Comparison of ENCODE assay signal across 13 cellular contexts in the genomic region with DNA sequence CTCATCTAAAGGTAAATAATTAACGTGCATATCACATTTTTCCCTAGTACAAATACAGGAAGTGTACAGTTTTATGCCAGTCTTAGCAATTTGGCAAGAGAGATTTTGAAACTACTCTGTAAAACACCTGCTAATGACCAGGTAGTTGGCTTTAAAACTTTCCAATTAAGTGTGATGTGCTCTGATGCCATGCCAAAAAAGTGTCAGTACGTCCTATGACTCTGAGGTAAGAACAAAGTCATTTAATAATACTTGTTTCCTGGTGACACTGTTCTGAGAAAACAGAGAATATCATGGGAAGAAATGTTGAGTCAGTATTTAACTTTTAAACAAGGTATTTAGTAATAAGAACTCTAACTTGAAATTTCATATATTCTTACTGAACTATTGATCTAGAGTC. TPM values are rescaled to one million over a fixed set of nuclear protein-coding genes. Genes with fewer than 3 reads are reported as not detected.
A peak's percentile ranks its signal among the peaks of the same experiment; 100 is the strongest.
DNase-seq lines count a peak whose midpoint lies in the region; ATAC-seq and TF ChIP-seq lines count a peak whose summit lies in the region.
"Had no signal": no experiment of that assay in that cellular context is flagged by ENCODE, and none has a peak within 500 bp of the region (broad histone marks: within the 10 kb centered on the region; RNA-seq: fewer than 3 reads in every experiment).

No MANE protein-coding gene starts in this region.

- intact Hi-C loops in adrenal gland (cut with DNase I): no loop called here

- H3K36me3 ChIP-seq in lung (ENCODE audit: control insufficient read depth in 2 of 2, insufficient read depth in 2 of 2, low read length in 2 of 2): no peaks in the 10 kb centered on the region
- H3K36me3 ChIP-seq in adrenal gland (replicated peaks in 1 of 2): no peaks in the 10 kb centered on the region
- H3K36me3 ChIP-seq: spleen had no signal

- peak; percentile 49 for ATAC-seq in GM18868 (IDR thresholded peaks at IDR 0.05; ENCODE audit: unreplicated experiment)
- peak; percentile 36 for ATAC-seq in HG03045 (IDR thresholded peaks at IDR 0.05; ENCODE audit: unreplicated experiment)
- peak; percentile 69 for ATAC-seq in activated T-helper 17 cell treated with anti-CD3 and anti-CD28 coated beads, Interleukin-2, amount 50 U/mL, for 72 hours (replicated peaks)
- ATAC-seq in lung (ENCODE audit: insufficient read depth, low FRiP score): no peak

- H3K36me3 Mint-ChIP-seq in activated T-helper 17 cell treated with anti-CD3 and anti-CD28 coated beads, Interleukin-2, amount 50 U/mL, for 72 hours (ENCODE audit: low read depth): peaks cover 14% of the 10 kb centered on the region

- 9 to 16% methylated on average over 2 of the region's 2 CpGs for WGBS in lung, 2 donors
- WGBS in adrenal gland, 4 donors: 31 to 41% (median 35%) methylated on average over 2 of the region's 2 CpGs

- peak; percentile 50 for DNase-seq in lung (ENCODE audit: low spot score)
- DNase-seq in stimulated activated CD4-positive, alpha-beta T cell treated with anti-CD3 and anti-CD28 coated beads, Interleukin-1b, Interleukin-23, amount 100 ng/mL, for 48 hours: no peak
- no peak for DNase-seq in T1000 (lab: John Stamatoyannopoulos, UW)
- DNase-seq in adrenal gland: no peak
- DNase-seq in germinal center (ENCODE audit: low spot score): no peak
- DNase-seq: amniotic stem cell; NK-92 treated with Interleukin-12 subunit alpha and Interleukin-12 subunit beta, amount 100 ng/mL, for 24 hours; spleen had no signal

- H3K4me3 ChIP-seq in lung: no peak overlapping the region
- H3K4me3 ChIP-seq in adrenal gland: no peak overlapping the region
- H3K4me3 ChIP-seq: spleen had no signal

- TF ChIP-seq CTCF in lung (IDR thresholded peaks at IDR 0.05; ENCODE audit: control extremely low read depth, extremely low read depth): no peak
- TF ChIP-seq CTCF in adrenal gland (IDR thresholded peaks at IDR 0.05): no peak

- peaks cover 0 to 7% of the 10 kb centered on the region in 2 donors for H3K4me1 ChIP-seq in lung (ENCODE audit: control insufficient read depth in 2 of 2, insufficient read depth in 2 of 2, low read length in 2 of 2)
- H3K4me1 ChIP-seq in adrenal gland (replicated peaks in 1 of 2): peaks cover 10 to 39% of the 10 kb centered on the region in 2 donors

- H3K27ac Mint-ChIP-seq in activated T-helper 17 cell treated with anti-CD3 and anti-CD28 coated beads, Interleukin-2, amount 50 U/mL, for 72 hours: peak overlapping the region; percentile 17
- H3K27ac Mint-ChIP-seq: memory B cell; stimulated activated naive CD8-positive, alpha-beta T cell treated with anti-CD3 and anti-CD28 coated beads, Interleukin-15, Interleukin-2, amounts not matched to agents 100 ng/mL and 50 ng/mL, for 24 hours had no signal

- no peaks in the 10 kb centered on the region for H3K9me3 ChIP-seq in lung (ENCODE audit: control insufficient read depth in 2 of 2, insufficient read depth in 1 of 2, low read length in 1 of 2)
- H3K9me3 ChIP-seq in adrenal gland (replicated peaks in 1 of 3): no peaks in the 10 kb centered on the region
- H3K9me3 ChIP-seq: spleen had no signal

- H3K4me1 Mint-ChIP-seq in activated T-helper 17 cell treated with anti-CD3 and anti-CD28 coated beads, Interleukin-2, amount 50 U/mL, for 72 hours: peaks cover 35% of the 10 kb centered on the region

- H3K27me3 ChIP-seq in lung (ENCODE audit: control insufficient read depth, insufficient read depth): no peaks in the 10 kb centered on the region
- no peaks in the 10 kb centered on the region for H3K27me3 ChIP-seq in adrenal gland
- H3K27me3 ChIP-seq: spleen had no signal

- H3K9me3 Mint-ChIP-seq in activated T-helper 17 cell treated with anti-CD3 and anti-CD28 coated beads, Interleukin-2, amount 50 U/mL, for 72 hours: no peaks in the 10 kb centered on the region
- H3K9me3 Mint-ChIP-seq: memory B cell; stimulated activated naive CD8-positive, alpha-beta T cell treated with anti-CD3 and anti-CD28 coated beads, Interleukin-15, Interleukin-2, amounts not matched to agents 100 ng/mL and 50 ng/mL, for 24 hours had no signal

- H3K27ac ChIP-seq in lung (ENCODE audit: low read depth in 1 of 2, low read length in 1 of 2) (no peak overlapping the region), adrenal gland (no peak overlapping the region)

- TF ChIP-seq POLR2A in adrenal gland (IDR thresholded peaks at IDR 0.05): no peak

- H3K27me3 Mint-ChIP-seq in activated T-helper 17 cell treated with anti-CD3 and anti-CD28 coated beads, Interleukin-2, amount 50 U/mL, for 72 hours: no peaks in the 10 kb centered on the region
- H3K27me3 Mint-ChIP-seq: memory B cell; stimulated activated naive CD8-positive, alpha-beta T cell treated with anti-CD3 and anti-CD28 coated beads, Interleukin-15, Interleukin-2, amounts not matched to agents 100 ng/mL and 50 ng/mL, for 24 hours had no signal

- H3K4me3 Mint-ChIP-seq in activated T-helper 17 cell treated with anti-CD3 and anti-CD28 coated beads, Interleukin-2, amount 50 U/mL, for 72 hours: peak overlapping the region; percentile 11
- H3K4me3 Mint-ChIP-seq: memory B cell; stimulated activated naive CD8-positive, alpha-beta T cell treated with anti-CD3 and anti-CD28 coated beads, Interleukin-15, Interleukin-2, amounts not matched to agents 100 ng/mL and 50 ng/mL, for 24 hours had no signal

RNA-seq across cellular contexts. Expression of a gene that starts 9.6 kb away (rescaled TPM):
- total RNA-seq in activated T-helper 17 cell treated with anti-CD3 and anti-CD28 coated beads, Interleukin-2, amount 50 U/mL, for 72 hours: 10 to 100 TPM; 14.7 to 15.6 TPM
- 10 to 100 TPM; 27.5 to 32.0 TPM for total RNA-seq in lung
- 10 to 100 TPM in 1 of 2 donors, 1 to 10 TPM in 1; 3.7 to 11.0 TPM for polyA plus RNA-seq in lung
- total RNA-seq in adrenal gland: 10 to 100 TPM; 22.3 to 45.7 (median 26.1) TPM
- 10 to 100 TPM in 1 of 3 donors, 1 to 10 TPM in 2; 1.7 to 30.5 (median 3.0) TPM for polyA plus RNA-seq in adrenal gland
